In genomic region chr1:67500413-67500959, GRCh38 we compare ENCODE assay signal across 1 cellular context.
TF ChIP-seq lines count a peak whose summit lies in the region.

No MANE protein-coding gene starts in this region.

TF ChIP-seq in K562, 482 proteins besides CTCF, POLR2A, EP300 and RAD21 (continued from another document):
- TF ChIP-seq NCOA4 (IDR thresholded peaks at IDR 0.05; ENCODE audit: partially characterized antibody) (no peak), TBP (optimal IDR thresholded peaks at IDR 0.05; ENCODE audit: low read depth, low read length) (peak; percentile 25), ZNF696 (CRISPR knock-in tag; conservative IDR thresholded peaks at IDR 0.05) (no peak), CBX8 (IDR thresholded peaks at IDR 0.05; ENCODE audit: borderline replicate concordance, extremely low read depth, low read depth, low read length, poor library complexity, severe bottlenecking) (no peak), ZFX (CRISPR knock-in tag; IDR thresholded peaks at IDR 0.05) (no peak), CTBP1 (IDR thresholded peaks at IDR 0.05; ENCODE audit: borderline replicate concordance) (peak; percentile 87), NFIC (IDR thresholded peaks at IDR 0.05) (no peak), ZNF146 (CRISPR knock-in tag; IDR thresholded peaks at IDR 0.05; ENCODE audit: unreplicated experiment) (no peak), SP2 (IDR thresholded peaks at IDR 0.05; ENCODE audit: extremely low read depth, low read depth, low read length, poor library complexity, severe bottlenecking) (no peak), RAD51 (IDR thresholded peaks at IDR 0.05; ENCODE audit: borderline replicate concordance, low read depth) (no peak), GTF3C2 (IDR thresholded peaks at IDR 0.05; ENCODE audit: borderline replicate concordance, extremely low read depth, insufficient read length) (no peak), ZSCAN32 (CRISPR knock-in tag; IDR thresholded peaks at IDR 0.05) (peak; percentile 84), FOXP4 (CRISPR knock-in tag; IDR thresholded peaks at IDR 0.05; ENCODE audit: borderline replicate concordance) (no peak), SIN3B (IDR thresholded peaks at IDR 0.05; ENCODE audit: low read depth) (0 out of 2 replicates have a peak, but pooled peaks have one; percentile 28), FOXK2 (conservative IDR thresholded peaks at IDR 0.05 in 1 of 2, IDR thresholded peaks at IDR 0.05 in 1 of 2; ENCODE audit: low read depth in 2 of 2) (no peak), ID3 (CRISPR knock-in tag; IDR thresholded peaks at IDR 0.05) (no peak), ID3 (tag; IDR thresholded peaks at IDR 0.05) (no peak), SMARCC2 (IDR thresholded peaks at IDR 0.05; ENCODE audit: low read depth) (no peak), RBM17 (IDR thresholded peaks at IDR 0.05; ENCODE audit: borderline replicate concordance, low read depth, low read length) (no peak), RB1 (IDR thresholded peaks at IDR 0.05; ENCODE audit: low read depth) (peak; percentile 92; the same call in 1 of the 2 replicates), TFAP4 (CRISPR knock-in tag; IDR thresholded peaks at IDR 0.05; ENCODE audit: borderline replicate concordance) (peak; percentile 53; the same call in 1 of the 2 replicates), SREBF1 (IDR thresholded peaks at IDR 0.05; ENCODE audit: borderline replicate concordance, low read depth, low read length) (peak; percentile 53; the same call in 1 of the 2 replicates), CC2D1A (IDR thresholded peaks at IDR 0.05) (peak; percentile 86), JUND (IDR thresholded peaks at IDR 0.05; ENCODE audit: borderline replicate concordance, low read depth, low read length) (peak; percentile 45; the same call in 1 of the 2 replicates), JUND (tag; IDR thresholded peaks at IDR 0.05; ENCODE audit: borderline replicate concordance, low read depth, low read length) (peak; percentile 59; the same call in 1 of the 3 replicates), ATF1 (CRISPR knock-in tag; IDR thresholded peaks at IDR 0.05) (no peak), ATF1 (tag; IDR thresholded peaks at IDR 0.05) (peak; percentile 54), L3MBTL2 (IDR thresholded peaks at IDR 0.05) (peak; percentile 27; the same call in 1 of the 2 replicates), ADNP (tag; IDR thresholded peaks at IDR 0.05) (no peak), CREB3L1 (IDR thresholded peaks at IDR 0.05; ENCODE audit: borderline replicate concordance, low read depth) (peak; percentile 79; the same call in 1 of the 2 replicates), ATF3 (IDR thresholded peaks at IDR 0.05) (no peak), ATF3 (CRISPR knock-in tag; conservative IDR thresholded peaks at IDR 0.05) (no peak), PRDM10 (IDR thresholded peaks at IDR 0.05; ENCODE audit: partially characterized antibody) (peak; percentile 78), SMAD4 (CRISPR knock-in tag; conservative IDR thresholded peaks at IDR 0.05) (no peak), SP1 (CRISPR knock-in tag; IDR thresholded peaks at IDR 0.05) (0 out of 2 replicates have a peak, but pooled peaks have one; percentile 46), SMC3 (conservative IDR thresholded peaks at IDR 0.05; ENCODE audit: insufficient read depth, low read depth, low read length) (peak; percentile 98)
